28 cellular contexts compared by ENCODE assay signal in genomic region chr18:53785811-53786210, GRCh38.
"Had no signal": no experiment of that assay in that cellular context is flagged by ENCODE, and none has a peak within 500 bp of the region (broad histone marks: within the 10 kb centered on the region; RNA-seq: fewer than 3 reads in every experiment).

No MANE protein-coding gene starts in this region.

- H3K9me3 ChIP-seq: ascending aorta, body of pancreas had no signal

- H3K4me3 ChIP-seq: ascending aorta, body of pancreas, coronary artery, SK-N-MC had no signal

- H3K27me3 ChIP-seq: ascending aorta, body of pancreas had no signal

- DNase-seq: activated CD4-positive, CD25-positive, alpha-beta regulatory T cell; activated CD8-positive, alpha-beta memory T cell treated with anti-CD3 and anti-CD28 coated beads, Interleukin-2, amount 10 ng/mL, durations not matched to agents 7 days and 5 days; activated effector memory CD4-positive, alpha-beta T cell treated with anti-CD3 and anti-CD28 coated beads, Interleukin-2, amount 50 U/mL, for 16 hours; activated naive CD4-positive, alpha-beta T cell treated with Interleukin-2 at 50 U/mL for 16 hours; activated naive CD8-positive, alpha-beta T cell treated with anti-CD3 and anti-CD28 coated beads, Interleukin-2, amount 50 U/mL, for 24 hours; activated T-cell treated with anti-CD3 and anti-CD28 coated beads, Interleukin-2, amount 50 U/mL, for 24 hours; amniotic stem cell; body of pancreas; central memory CD4-positive, alpha-beta T cell; MM.1S; NCI-H1105 treated with DMSO at 0.1 percent for 48 hours; NCI-H1436 treated with DMSO at 0.1 percent for 48 hours; NCI-H187; NCI-H2081; NCI-H446; NCI-H524; RPMI8226; T-cell; T-helper 2 cell; T1000 had no signal

- H3K4me1 ChIP-seq: ascending aorta, body of pancreas had no signal

- ATAC-seq: activated CD8-positive, alpha-beta memory T cell treated with anti-CD3 and anti-CD28 coated beads, Interleukin-2, amount 10 ng/mL, durations not matched to agents 7 days and 5 days; activated naive CD4-positive, alpha-beta T cell treated with anti-CD3 and anti-CD28 coated beads, Interleukin-2, amount 50 U/mL, for 72 hours; activated naive CD8-positive, alpha-beta T cell treated with anti-CD3 and anti-CD28 coated beads, Interleukin-2, amount 50 U/mL, for 24 hours; body of pancreas; Right ventricle myocardium inferior; T-cell had no signal

- FAIRE-seq: bronchial epithelial cell, TTC549 had no signal

- H3K27ac ChIP-seq: ascending aorta, body of pancreas, coronary artery, SK-N-MC, VCaP had no signal

- H3K36me3 ChIP-seq: ascending aorta had no signal
